Comparison of ENCODE assay signal across 22 cellular contexts in genomic region chr2:163467206-163467605, GRCh38.
A peak's percentile ranks its signal among the peaks of the same experiment; 100 is the strongest.
DNase-seq lines count a peak whose midpoint lies in the region; ATAC-seq and TF ChIP-seq lines count a peak whose summit lies in the region.
"Had no signal": no experiment of that assay in that cellular context is flagged by ENCODE, and none has a peak within 500 bp of the region (broad histone marks: within the 10 kb centered on the region; RNA-seq: fewer than 3 reads in every experiment).

No MANE protein-coding gene starts in this region.

- H3K4me1 ChIP-seq in SK-N-SH (ENCODE audit: control insufficient read depth in 1 of 2, insufficient read depth in 2 of 2, low read depth in 1 of 2, low read length in 1 of 2) = peaks cover 0 to 17% of the 10 kb centered on the region in 2 experiments; a peak in 2 of 4 replicates
- H3K4me1 ChIP-seq: foreskin keratinocyte, left lung, parathyroid adenoma, upper lobe of right lung had no signal

- H3K36me3 Mint-ChIP-seq in activated CD8-positive, alpha-beta memory T cell treated with anti-CD3 and anti-CD28 coated beads, Interleukin-2, amount 10 ng/mL, durations not matched to agents 7 days and 5 days = no peaks in the 10 kb centered on the region

- intact Hi-C loops in left ventricle myocardium superior (cut with micrococcal nuclease) = no loop called here
- intact Hi-C loops in Right ventricle myocardium superior (cut with DNase I) = loop anchor here (10.0 kb wide), 1 partner anchor 268 kb away; the partner anchor contains the start of gene FIGN

- no peaks in the 10 kb centered on the region for H3K4me1 Mint-ChIP-seq in activated CD8-positive, alpha-beta memory T cell treated with anti-CD3 and anti-CD28 coated beads, Interleukin-2, amount 10 ng/mL, durations not matched to agents 7 days and 5 days

- H3K4me3 ChIP-seq in SK-N-SH (ENCODE audit: low read depth in 2 of 2, low read length in 1 of 2) = peak overlapping the region in 1 of 2 experiments; percentile 24; a peak in 1 of 4 replicates
- H3K4me3 ChIP-seq: GM23338, left lung, upper lobe of right lung had no signal

- peaks cover 14% of the 10 kb centered on the region; the same call in 1 of the 2 replicates for H3K27me3 ChIP-seq in SK-N-SH (ENCODE audit: insufficient read depth)
- H3K27me3 ChIP-seq: left lung, upper lobe of right lung had no signal

- no peak overlapping the region for H3K9ac ChIP-seq in SK-N-SH
- H3K9ac ChIP-seq: parathyroid adenoma had no signal

- H3K9me2 ChIP-seq in SK-N-SH = no peaks in the 10 kb centered on the region

- H3K4me2 ChIP-seq in SK-N-SH = no peak overlapping the region
- H3K4me2 ChIP-seq: GM23338 had no signal

- H3F3A ChIP-seq in SK-N-SH (replicated peaks; ENCODE audit: insufficient read depth) = no peaks in the 10 kb centered on the region

- no peak for TF ChIP-seq CTCF in SK-N-SH (IDR thresholded peaks at IDR 0.05)

- POLR2A ChIA-PET in SK-N-SH (lab: Yijun Ruan, JAX) = no interaction called here

- no peaks in the 10 kb centered on the region for H3K9me3 ChIP-seq in SK-N-SH
- H3K9me3 ChIP-seq: left lung, upper lobe of right lung had no signal

- peak; percentile 30 for DNase-seq in left ventricle myocardium superior
- no peak for DNase-seq in Right ventricle myocardium superior
- peak; percentile 26 for DNase-seq in SK-N-SH
- DNase-seq in fibroblast of peridontal ligament (ENCODE audit: extremely low read depth) = peak; percentile 36
- peak; percentile 26 for DNase-seq in superior temporal gyrus (ENCODE audit: extremely low spot score)
- no peak for DNase-seq in KG1 (lab: John Stamatoyannopoulos, UW)
- DNase-seq in SIG-M5 (lab: John Stamatoyannopoulos, UW) = no peak
- no peak for DNase-seq in activated CD8-positive, alpha-beta memory T cell treated with anti-CD3 and anti-CD28 coated beads, Interleukin-2, amount 10 ng/mL, durations not matched to agents 7 days and 5 days
- DNase-seq: activated B cell treated with CpG ODN at 0.5 μM for 24 hours; activated CD8-positive, alpha-beta T cell treated with anti-CD3 and anti-CD28 coated beads for 36 hours; activated naive CD4-positive, alpha-beta T cell; central memory CD4-positive, alpha-beta T cell; foreskin keratinocyte; midbrain; NCI-H1092 treated with DMSO at 0.1 percent for 48 hours; NCI-H2171 treated with DMSO at 0.1 percent for 48 hours; upper lobe of right lung had no signal

- H3K79me2 ChIP-seq in SK-N-SH (ENCODE audit: insufficient read depth) = no peaks in the 10 kb centered on the region
- H3K79me2 ChIP-seq: parathyroid adenoma had no signal

- H3K9me3 Mint-ChIP-seq in activated CD8-positive, alpha-beta memory T cell treated with anti-CD3 and anti-CD28 coated beads, Interleukin-2, amount 10 ng/mL, durations not matched to agents 7 days and 5 days (ENCODE audit: low read depth) = peaks cover 6% of the 10 kb centered on the region
- H3K9me3 Mint-ChIP-seq: activated B cell treated with CpG ODN at 0.5 μM for 24 hours, GM23338, nephron had no signal

- H4K20me1 ChIP-seq in SK-N-SH (ENCODE audit: insufficient read depth) = no peaks in the 10 kb centered on the region

- WGBS in SK-N-SH (ENCODE audit: low lambda C conversion rate) = 28% methylated on average over 8 of the region's 10 CpGs

- H3K27ac ChIP-seq in SK-N-SH (ENCODE audit: low read depth in 2 of 2, low read length in 1 of 2) = no peak overlapping the region
- H3K27ac ChIP-seq: foreskin keratinocyte, left lung, parathyroid adenoma, upper lobe of right lung had no signal

- no peaks in the 10 kb centered on the region for H3K36me3 ChIP-seq in SK-N-SH (replicated peaks in 1 of 2; ENCODE audit: control insufficient read depth in 1 of 2, insufficient read depth in 2 of 2, low read length in 1 of 2)
- H3K36me3 ChIP-seq: left lung, upper lobe of right lung had no signal

- no peak overlapping the region for H2AFZ ChIP-seq in SK-N-SH (ENCODE audit: low read depth)
- H2AFZ ChIP-seq: GM23338, parathyroid adenoma had no signal

- no peak for ATAC-seq in left ventricle myocardium superior
- ATAC-seq in Right ventricle myocardium superior (ENCODE audit: poor library complexity) = no peak
- ATAC-seq in activated CD8-positive, alpha-beta memory T cell treated with anti-CD3 and anti-CD28 coated beads, Interleukin-2, amount 10 ng/mL, durations not matched to agents 7 days and 5 days = no peak
- ATAC-seq: activated CD8-positive, alpha-beta T cell treated with anti-CD3 and anti-CD28 coated beads for 36 hours; foreskin keratinocyte; GM23338; left lung; sciatic nerve; upper lobe of right lung had no signal

- TF ChIP-seq RAD21 in SK-N-SH (IDR thresholded peaks at IDR 0.05; ENCODE audit: low read length) = no peak

- no peak; a peak in 1 of 4 replicates for TF ChIP-seq EP300 in SK-N-SH (IDR thresholded peaks at IDR 0.05; ENCODE audit: borderline replicate concordance in 1 of 2, low read depth in 1 of 2, low read length in 1 of 2)

- CTCF ChIA-PET in SK-N-SH (lab: Yijun Ruan, JAX) = no interaction called here
- CTCF ChIA-PET in activated CD8-positive, alpha-beta memory T cell treated with anti-CD3 and anti-CD28 coated beads, Interleukin-2, amount 10 ng/mL, durations not matched to agents 7 days and 5 days (lab: Charles Lee) = interaction anchor here (0.9 kb wide), 1 partner anchor 8 kb away, joined by 3 read pairs; no protein-coding TSS in a partner anchor

- no peak overlapping the region for H3K4me3 Mint-ChIP-seq in activated CD8-positive, alpha-beta memory T cell treated with anti-CD3 and anti-CD28 coated beads, Interleukin-2, amount 10 ng/mL, durations not matched to agents 7 days and 5 days
- H3K4me3 Mint-ChIP-seq: activated B cell treated with CpG ODN at 0.5 μM for 24 hours; activated CD8-positive, alpha-beta T cell treated with anti-CD3 and anti-CD28 coated beads for 36 hours; GM23338 had no signal

- H3K27me3 Mint-ChIP-seq in activated CD8-positive, alpha-beta memory T cell treated with anti-CD3 and anti-CD28 coated beads, Interleukin-2, amount 10 ng/mL, durations not matched to agents 7 days and 5 days = no peaks in the 10 kb centered on the region
- H3K27me3 Mint-ChIP-seq: activated CD8-positive, alpha-beta T cell treated with anti-CD3 and anti-CD28 coated beads for 36 hours had no signal

- H3K27ac Mint-ChIP-seq in activated CD8-positive, alpha-beta memory T cell treated with anti-CD3 and anti-CD28 coated beads, Interleukin-2, amount 10 ng/mL, durations not matched to agents 7 days and 5 days = no peak overlapping the region
- H3K27ac Mint-ChIP-seq: activated B cell treated with CpG ODN at 0.5 μM for 24 hours; activated CD8-positive, alpha-beta T cell treated with anti-CD3 and anti-CD28 coated beads for 36 hours; GM23338; nephron had no signal

TF ChIP-seq in SK-N-SH, 30 proteins besides CTCF, POLR2A, EP300 and RAD21 (continues in another document):
- TF ChIP-seq FOXJ3 (CRISPR knock-in tag; IDR thresholded peaks at IDR 0.05) = no peak
- no peak for TF ChIP-seq RCOR1 (IDR thresholded peaks at IDR 0.05; ENCODE audit: low read length)
- TF ChIP-seq YY1 (IDR thresholded peaks at IDR 0.05; ENCODE audit: low read depth) = no peak
- TF ChIP-seq, protein P1, sequence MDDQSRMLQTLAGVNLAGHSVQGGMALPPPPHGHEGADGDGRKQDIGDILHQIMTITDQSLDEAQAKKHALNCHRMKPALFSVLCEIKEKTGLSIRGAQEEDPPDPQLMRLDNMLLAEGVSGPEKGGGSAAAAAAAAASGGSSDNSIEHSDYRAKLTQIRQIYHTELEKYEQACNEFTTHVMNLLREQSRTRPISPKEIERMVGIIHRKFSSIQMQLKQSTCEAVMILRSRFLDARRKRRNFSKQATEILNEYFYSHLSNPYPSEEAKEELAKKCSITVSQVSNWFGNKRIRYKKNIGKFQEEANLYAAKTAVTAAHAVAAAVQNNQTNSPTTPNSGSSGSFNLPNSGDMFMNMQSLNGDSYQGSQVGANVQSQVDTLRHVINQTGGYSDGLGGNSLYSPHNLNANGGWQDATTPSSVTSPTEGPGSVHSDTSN (IDR thresholded peaks at IDR 0.05) = no peak
- TF ChIP-seq USF1 (IDR thresholded peaks at IDR 0.05; ENCODE audit: borderline replicate concordance, low read depth) = no peak
- TF ChIP-seq POLR2AphosphoS5 (IDR thresholded peaks at IDR 0.05; ENCODE audit: low read depth, low read length) = no peak
- TF ChIP-seq EZH2phosphoT487 (IDR thresholded peaks at IDR 0.05; ENCODE audit: borderline replicate concordance, low read depth) = no peak
- TF ChIP-seq NRF1 (IDR thresholded peaks at IDR 0.05; ENCODE audit: low read depth, low read length) = no peak
- TF ChIP-seq, protein P2, sequence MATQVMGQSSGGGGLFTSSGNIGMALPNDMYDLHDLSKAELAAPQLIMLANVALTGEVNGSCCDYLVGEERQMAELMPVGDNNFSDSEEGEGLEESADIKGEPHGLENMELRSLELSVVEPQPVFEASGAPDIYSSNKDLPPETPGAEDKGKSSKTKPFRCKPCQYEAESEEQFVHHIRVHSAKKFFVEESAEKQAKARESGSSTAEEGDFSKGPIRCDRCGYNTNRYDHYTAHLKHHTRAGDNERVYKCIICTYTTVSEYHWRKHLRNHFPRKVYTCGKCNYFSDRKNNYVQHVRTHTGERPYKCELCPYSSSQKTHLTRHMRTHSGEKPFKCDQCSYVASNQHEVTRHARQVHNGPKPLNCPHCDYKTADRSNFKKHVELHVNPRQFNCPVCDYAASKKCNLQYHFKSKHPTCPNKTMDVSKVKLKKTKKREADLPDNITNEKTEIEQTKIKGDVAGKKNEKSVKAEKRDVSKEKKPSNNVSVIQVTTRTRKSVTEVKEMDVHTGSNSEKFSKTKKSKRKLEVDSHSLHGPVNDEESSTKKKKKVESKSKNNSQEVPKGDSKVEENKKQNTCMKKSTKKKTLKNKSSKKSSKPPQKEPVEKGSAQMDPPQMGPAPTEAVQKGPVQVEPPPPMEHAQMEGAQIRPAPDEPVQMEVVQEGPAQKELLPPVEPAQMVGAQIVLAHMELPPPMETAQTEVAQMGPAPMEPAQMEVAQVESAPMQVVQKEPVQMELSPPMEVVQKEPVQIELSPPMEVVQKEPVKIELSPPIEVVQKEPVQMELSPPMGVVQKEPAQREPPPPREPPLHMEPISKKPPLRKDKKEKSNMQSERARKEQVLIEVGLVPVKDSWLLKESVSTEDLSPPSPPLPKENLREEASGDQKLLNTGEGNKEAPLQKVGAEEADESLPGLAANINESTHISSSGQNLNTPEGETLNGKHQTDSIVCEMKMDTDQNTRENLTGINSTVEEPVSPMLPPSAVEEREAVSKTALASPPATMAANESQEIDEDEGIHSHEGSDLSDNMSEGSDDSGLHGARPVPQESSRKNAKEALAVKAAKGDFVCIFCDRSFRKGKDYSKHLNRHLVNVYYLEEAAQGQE (IDR thresholded peaks at IDR 0.05; ENCODE audit: low read depth, low read length) = no peak
- no peak for TF ChIP-seq FOSL2 (IDR thresholded peaks at IDR 0.05; ENCODE audit: borderline replicate concordance, low read depth)
- no peak for TF ChIP-seq MEF2A (IDR thresholded peaks at IDR 0.05; ENCODE audit: borderline replicate concordance, low read depth)

Comparison
In these comparisons a context has a peak if more than half of its experiments do, and no peak if none do; other contexts are left out.
1. DNase-seq: peak in left ventricle myocardium superior (single experiment), SK-N-SH (single experiment), fibroblast of peridontal ligament (single experiment) and superior temporal gyrus (single experiment); none in Right ventricle myocardium superior (single experiment), KG1 (single experiment), SIG-M5 (single experiment) and activated CD8-positive, alpha-beta memory T cell treated with anti-CD3 and anti-CD28 coated beads, Interleukin-2, amount 10 ng/mL, durations not matched to agents 7 days and 5 days (single experiment).